ENCODE assay signal across 8 cellular contexts in the genomic region with DNA sequence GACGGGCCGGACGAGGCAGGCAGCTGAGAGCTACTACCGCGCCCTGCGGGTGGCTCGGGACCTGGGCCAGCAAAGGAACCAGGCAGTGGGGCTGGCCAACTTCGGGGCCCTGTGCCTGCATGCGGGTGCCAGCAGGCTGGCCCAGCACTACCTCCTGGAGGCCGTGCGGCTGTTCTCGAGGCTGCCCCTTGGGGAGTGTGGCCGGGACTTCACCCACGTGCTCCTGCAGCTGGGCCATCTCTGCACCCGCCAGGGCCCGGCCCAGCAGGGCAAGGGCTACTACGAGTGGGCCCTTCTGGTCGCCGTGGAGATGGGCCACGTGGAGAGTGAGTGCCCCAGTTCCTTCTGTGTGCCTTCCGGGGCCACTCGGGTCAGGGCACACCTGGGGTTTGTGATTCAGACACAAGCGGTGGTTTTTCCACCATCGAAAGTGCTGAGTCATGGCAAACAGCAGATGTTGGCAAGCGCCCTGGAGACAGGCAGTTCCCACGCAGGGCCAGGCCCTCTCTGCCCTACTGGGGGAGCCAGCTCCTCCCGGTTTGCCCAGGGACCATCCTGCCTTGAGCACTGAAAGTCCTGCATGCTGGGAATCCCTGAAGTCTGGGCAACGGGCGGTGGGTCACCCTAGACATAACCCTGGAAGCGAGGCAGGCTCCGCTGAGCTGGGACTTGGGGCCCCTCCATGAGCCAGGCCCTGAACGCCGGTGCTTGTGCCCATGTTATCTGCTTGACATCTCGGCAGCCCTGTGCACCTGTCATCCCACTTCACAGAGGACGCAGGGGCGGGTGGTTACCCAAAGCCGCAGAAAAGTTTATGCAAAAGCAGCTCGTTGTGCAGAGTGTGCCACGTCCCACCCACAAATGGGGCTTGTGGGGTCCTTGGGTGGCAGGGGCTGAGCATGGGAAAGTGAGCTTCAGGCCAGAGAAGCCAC. TPM values are rescaled to one million over a fixed set of nuclear protein-coding genes. Genes with fewer than 3 reads are reported as not detected.
DNase-seq lines count a peak whose midpoint lies in the region; ATAC-seq, FAIRE-seq and TF ChIP-seq lines count a peak whose summit lies in the region.

No MANE protein-coding gene starts in this region.

- no peak for FAIRE-seq in A549 (lab: Jason Lieb, UNC)

- peaks cover 8% of the 10 kb centered on the region for H3K36me3 ChIP-seq in right atrium auricular region

- no peaks in the 10 kb centered on the region for H3K9me3 ChIP-seq in A549
- no peaks in the 10 kb centered on the region for H3K9me3 ChIP-seq in right atrium auricular region

- ATAC-seq in A549 (peak; percentile 57 to 70; a peak in 5 of 6 replicates), GM18873 (IDR thresholded peaks at IDR 0.05; ENCODE audit: low FRiP score, unreplicated experiment) (peak; percentile 85), HG03135 (IDR thresholded peaks at IDR 0.05; ENCODE audit: unreplicated experiment) (peak; percentile 66)
- peak; percentile 84 to 90 for ATAC-seq in activated naive CD4-positive, alpha-beta T cell treated with anti-CD3 and anti-CD28 coated beads, Interleukin-2, amount 50 U/mL, for 72 hours

- H3K4me1 ChIP-seq in A549 (peaks cover 35% of the 10 kb centered on the region), right atrium auricular region (peaks cover 0 to 17% of the 10 kb centered on the region in 2 donors)

- H3K4me2 ChIP-seq in A549, result peak overlapping the region; percentile 61

- TF ChIP-seq POLR2A in A549 (IDR thresholded peaks at IDR 0.05; ENCODE audit: low read length), result no peak
- TF ChIP-seq POLR2A in Raji (IDR thresholded peaks at IDR 0.05; ENCODE audit: insufficient read depth, low read depth, low read length), result peak; percentile 50; the same call in 1 of the 2 replicates

- H3K27me3 ChIP-seq in right atrium auricular region, result no peaks in the 10 kb centered on the region

- TF ChIP-seq EP300 in A549 (IDR thresholded peaks at IDR 0.05), result 0 out of 5 replicates have a peak, but pooled peaks of 1 of the 2 experiments have one; percentile 31

- DNase-seq in A549 (ENCODE audit: low read depth in 1 of 2, low spot score in 1 of 2) (peak; percentile 26 to 82), right atrium auricular region (ENCODE audit: low spot score) (peak; percentile 76), NCI-H1694 (lab: John Stamatoyannopoulos, UW) (no peak)
- peak; percentile 74 to 84 for DNase-seq in activated naive CD4-positive, alpha-beta T cell treated with anti-CD3 and anti-CD28 coated beads, Interleukin-2, amount 50 U/mL, for 72 hours (ENCODE audit: low spot score in 2 of 2)
- peak; percentile 54 to 66 for DNase-seq in stimulated activated CD4-positive, alpha-beta T cell treated with anti-CD3 and anti-CD28 coated beads, Interleukin-1b, Interleukin-23, amount 100 ng/mL, for 4 hours (ENCODE audit: low read depth in 2 of 2)

- H3K27ac ChIP-seq in A549, result peak overlapping the region; percentile 84 to 97
- no peak overlapping the region for H3K27ac ChIP-seq in right atrium auricular region

- H3K4me3 ChIP-seq in A549 (no peak overlapping the region), right atrium auricular region (no peak overlapping the region)

- peak overlapping the region; percentile 48 to 83 for H3K27ac Mint-ChIP-seq in activated naive CD4-positive, alpha-beta T cell treated with anti-CD3 and anti-CD28 coated beads, Interleukin-2, amount 50 U/mL, for 72 hours

- no peaks in the 10 kb centered on the region for H3K9me3 Mint-ChIP-seq in activated naive CD4-positive, alpha-beta T cell treated with anti-CD3 and anti-CD28 coated beads, Interleukin-2, amount 50 U/mL, for 72 hours

- CTCF ChIA-PET in A549 (lab: Yijun Ruan, JAX), result interaction anchor here (1.0 to 4.0 kb wide), 3 partner anchors 14 to 174 kb away, joined by 4 to 20 read pairs (median 19); no protein-coding TSS in a partner anchor

- no peak for TF ChIP-seq RAD21 in A549 (conservative IDR thresholded peaks at IDR 0.05 in 1 of 2, IDR thresholded peaks at IDR 0.05 in 1 of 2)

- TF ChIP-seq CTCF in A549 (IDR thresholded peaks at IDR 0.05), result no peak
- TF ChIP-seq CTCF in right atrium auricular region (IDR thresholded peaks at IDR 0.05), result no peak

- POLR2A ChIA-PET in A549 (lab: Yijun Ruan, JAX), result no interaction called here

- 62% methylated on average over 10 of the region's 39 CpGs for WGBS in A549 (ENCODE audit: missing lambda C conversion rate)

- H3K36me3 Mint-ChIP-seq in activated naive CD4-positive, alpha-beta T cell treated with anti-CD3 and anti-CD28 coated beads, Interleukin-2, amount 50 U/mL, for 72 hours, result peaks cover 0 to 5% of the 10 kb centered on the region in 2 donors

TF ChIP-seq in A549, 52 proteins besides CTCF, POLR2A, EP300 and RAD21 (continues in another document):
- TF ChIP-seq HOXB13 (CRISPR knock-in tag; IDR thresholded peaks at IDR 0.05; ENCODE audit: low read depth), result peak; percentile 77; the same call in 1 of the 2 replicates
- no peak for TF ChIP-seq FOSB (CRISPR knock-in tag; IDR thresholded peaks at IDR 0.05)
- no peak for TF ChIP-seq POLR2AphosphoS2 (conservative IDR thresholded peaks at IDR 0.05; ENCODE audit: low read length)
- no peak for TF ChIP-seq PHF8 (IDR thresholded peaks at IDR 0.05; ENCODE audit: borderline replicate concordance, low read depth)
- TF ChIP-seq SREBF2 (IDR thresholded peaks at IDR 0.05), result no peak
- peak; percentile 64; the same call in 1 of the 2 replicates for TF ChIP-seq HOXB5 (CRISPR knock-in tag; IDR thresholded peaks at IDR 0.05)
- no peak for TF ChIP-seq NPAS2 (CRISPR knock-in tag; IDR thresholded peaks at IDR 0.05; ENCODE audit: borderline replicate concordance)
- TF ChIP-seq FOSL2 (IDR thresholded peaks at IDR 0.05), result no peak
- TF ChIP-seq FOSL2 (CRISPR knock-in tag; IDR thresholded peaks at IDR 0.05), result peak; percentile 69
- no peak for TF ChIP-seq RARB (CRISPR knock-in tag; IDR thresholded peaks at IDR 0.05)
- TF ChIP-seq HEYL (CRISPR knock-in tag; IDR thresholded peaks at IDR 0.05), result no peak
- no peak for TF ChIP-seq CBX2 (IDR thresholded peaks at IDR 0.05; ENCODE audit: borderline replicate concordance, low read depth)
- TF ChIP-seq NR3C1 (IDR thresholded peaks at IDR 0.05), result no peak
- no peak for TF ChIP-seq RNF2 (IDR thresholded peaks at IDR 0.05; ENCODE audit: borderline replicate concordance, low read depth)
- no peak for TF ChIP-seq HOXA7 (CRISPR knock-in tag; IDR thresholded peaks at IDR 0.05)
- TF ChIP-seq RFX5 (IDR thresholded peaks at IDR 0.05), result no peak
- TF ChIP-seq BHLHE40 (IDR thresholded peaks at IDR 0.05; ENCODE audit: low read depth, low read length), result no peak
- 0 out of 2 replicates have a peak, but pooled peaks have one; percentile 58 for TF ChIP-seq FOXS1 (CRISPR knock-in tag; IDR thresholded peaks at IDR 0.05)
- 0 out of 2 replicates have a peak, but pooled peaks have one; percentile 29 for TF ChIP-seq MYC (IDR thresholded peaks at IDR 0.05; ENCODE audit: borderline replicate concordance, low read length)
- TF ChIP-seq, protein P1, sequence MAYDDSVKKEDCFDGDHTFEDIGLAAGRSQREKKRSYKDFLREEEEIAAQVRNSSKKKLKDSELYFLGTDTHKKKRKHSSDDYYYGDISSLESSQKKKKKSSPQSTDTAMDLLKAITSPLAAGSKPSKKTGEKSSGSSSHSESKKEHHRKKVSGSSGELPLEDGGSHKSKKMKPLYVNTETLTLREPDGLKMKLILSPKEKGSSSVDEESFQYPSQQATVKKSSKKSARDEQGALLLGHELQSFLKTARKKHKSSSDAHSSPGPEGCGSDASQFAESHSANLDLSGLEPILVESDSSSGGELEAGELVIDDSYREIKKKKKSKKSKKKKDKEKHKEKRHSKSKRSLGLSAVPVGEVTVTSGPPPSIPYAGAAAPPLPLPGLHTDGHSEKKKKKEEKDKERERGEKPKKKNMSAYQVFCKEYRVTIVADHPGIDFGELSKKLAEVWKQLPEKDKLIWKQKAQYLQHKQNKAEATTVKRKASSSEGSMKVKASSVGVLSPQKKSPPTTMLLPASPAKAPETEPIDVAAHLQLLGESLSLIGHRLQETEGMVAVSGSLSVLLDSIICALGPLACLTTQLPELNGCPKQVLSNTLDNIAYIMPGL (CRISPR knock-in tag; IDR thresholded peaks at IDR 0.05; ENCODE audit: borderline replicate concordance), result no peak
- TF ChIP-seq, protein P2, sequence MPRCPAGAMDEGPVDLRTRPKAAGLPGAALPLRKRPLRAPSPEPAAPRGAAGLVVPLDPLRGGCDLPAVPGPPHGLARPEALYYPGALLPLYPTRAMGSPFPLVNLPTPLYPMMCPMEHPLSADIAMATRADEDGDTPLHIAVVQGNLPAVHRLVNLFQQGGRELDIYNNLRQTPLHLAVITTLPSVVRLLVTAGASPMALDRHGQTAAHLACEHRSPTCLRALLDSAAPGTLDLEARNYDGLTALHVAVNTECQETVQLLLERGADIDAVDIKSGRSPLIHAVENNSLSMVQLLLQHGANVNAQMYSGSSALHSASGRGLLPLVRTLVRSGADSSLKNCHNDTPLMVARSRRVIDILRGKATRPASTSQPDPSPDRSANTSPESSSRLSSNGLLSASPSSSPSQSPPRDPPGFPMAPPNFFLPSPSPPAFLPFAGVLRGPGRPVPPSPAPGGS (IDR thresholded peaks at IDR 0.05), result no peak

RNA-seq across cellular contexts. Expression of a gene that starts 29.5 kb away (rescaled TPM):
- polyA plus RNA-seq in A549 (2011; rRNA removed) (2.8 and 3.3 TPM in 2 replicates), A549 (2017; fragmentation: RNase III; extraction: RNeasy Plus Mini Kit Qiagen cat#74134 plus additional on column Dnase treatment) (5.4 to 8.1 TPM (median 7.4 TPM) in 3 replicates)
- 5.0 and 6.4 TPM in 2 replicates for polyA plus RNA-seq in A549 (2012; cell fraction: cytosol; rRNA removed)
- polyA plus RNA-seq in A549 (2012; cell fraction: nucleus; rRNA removed), result 22.6 and 31.5 TPM in 2 replicates
- polyA minus RNA-seq in A549 (2011; rRNA and poly(A)+ RNA removed), result 6.0 and 8.6 TPM in 2 replicates
- 10 to 100 TPM; 12.2 to 22.2 TPM for total RNA-seq in activated naive CD4-positive, alpha-beta T cell treated with anti-CD3 and anti-CD28 coated beads, Interleukin-2, amount 50 U/mL, for 72 hours
- 10 to 100 TPM in 1 of 2 donors, 1 to 10 TPM in 1; 8.9 to 13.9 TPM for total RNA-seq in right atrium auricular region

RNA-seq across cellular contexts. Expression of a gene that starts 41.0 kb away (rescaled TPM):
- polyA plus RNA-seq in A549 (2011; rRNA removed) (7.4 and 9.2 TPM in 2 replicates), A549 (2017; fragmentation: RNase III; extraction: RNeasy Plus Mini Kit Qiagen cat#74134 plus additional on column Dnase treatment) (4.6 to 8.0 TPM (median 4.9 TPM) in 3 replicates)
- 11.8 and 19.5 TPM in 2 replicates for polyA plus RNA-seq in A549 (2012; cell fraction: cytosol; rRNA removed)
- polyA plus RNA-seq in A549 (2012; cell fraction: nucleus; rRNA removed), result 18.5 and 23.8 TPM in 2 replicates
- 5.4 and 5.6 TPM in 2 replicates for polyA minus RNA-seq in A549 (2011; rRNA and poly(A)+ RNA removed)
- total RNA-seq in activated naive CD4-positive, alpha-beta T cell treated with anti-CD3 and anti-CD28 coated beads, Interleukin-2, amount 50 U/mL, for 72 hours, result not detected
- 100 to 1,000 TPM in 1 of 2 donors, 10 to 100 TPM in 1; 33.8 to 124 TPM for total RNA-seq in right atrium auricular region

Comparison
In these comparisons a context has a peak if more than half of its experiments do, and no peak if none do; other contexts are left out.
1. H3K27ac ChIP-seq: peak in A549 (2 of 2); none in right atrium auricular region (0 of 2).
2. RNA of a gene that starts 41.0 kb away (total RNA-seq): 33.8 to 124 TPM in right atrium auricular region; not detected in activated naive CD4-positive, alpha-beta T cell treated with anti-CD3 and anti-CD28 coated beads, Interleukin-2, amount 50 U/mL, for 72 hours; every median in the first group is over 10 times any median in the second.
3. Peak in every context shown above with its lines, with median percentiles within 50 percentile points of each other: ATAC-seq.